25 cellular contexts compared by ENCODE assay signal in genomic region chr2:60175290-60175689, GRCh38.
"Had no signal": no experiment of that assay in that cellular context is flagged by ENCODE, and none has a peak within 500 bp of the region (broad histone marks: within the 10 kb centered on the region; RNA-seq: fewer than 3 reads in every experiment).

No MANE protein-coding gene starts in this region.

- H3K4me1 ChIP-seq: colonic mucosa, esophagus squamous epithelium, gastrocnemius medialis, heart right ventricle, left ventricle myocardium inferior, lower lobe of right lung had no signal

- DNase-seq: colonic mucosa; cortex of kidney; effector CD8-positive, alpha-beta T cell; effector memory CD8-positive, alpha-beta T cell; endodermal cell; erythroblast; esophagus squamous epithelium; foreskin fibroblast; foreskin melanocyte; gastrocnemius medialis; glutamatergic neuron; head of caudate nucleus; heart right ventricle; hippocampal formation; left cardiac atrium; left ventricle myocardium inferior; lower lobe of right lung; mesenchymal stem cell; mucosa of descending colon; naive B cell had no signal

- FAIRE-seq: endometrium, islet of Langerhans, keratinocyte had no signal

- H3K36me3 ChIP-seq: colonic mucosa, esophagus squamous epithelium, gastrocnemius medialis, heart right ventricle, left ventricle myocardium inferior, lower lobe of right lung had no signal

- ATAC-seq: effector memory CD8-positive, alpha-beta T cell; esophagus mucosa; gastrocnemius medialis; heart right ventricle; left cardiac atrium; lower lobe of right lung; mucosa of descending colon had no signal

- H3K9me3 ChIP-seq: colonic mucosa, esophagus squamous epithelium, gastrocnemius medialis, heart right ventricle, left ventricle myocardium inferior, lower lobe of right lung, mucosa of descending colon had no signal

- H3K4me3 ChIP-seq: colonic mucosa, esophagus squamous epithelium, gastrocnemius medialis, heart right ventricle, left ventricle myocardium inferior, lower lobe of right lung, mucosa of descending colon had no signal

- H3K27ac ChIP-seq: colonic mucosa, epithelial cell of prostate, esophagus squamous epithelium, gastrocnemius medialis, heart right ventricle, left ventricle myocardium inferior, lower lobe of right lung had no signal

- H3K27me3 ChIP-seq: colonic mucosa, esophagus squamous epithelium, gastrocnemius medialis, heart right ventricle had no signal
